In the genomic region with DNA sequence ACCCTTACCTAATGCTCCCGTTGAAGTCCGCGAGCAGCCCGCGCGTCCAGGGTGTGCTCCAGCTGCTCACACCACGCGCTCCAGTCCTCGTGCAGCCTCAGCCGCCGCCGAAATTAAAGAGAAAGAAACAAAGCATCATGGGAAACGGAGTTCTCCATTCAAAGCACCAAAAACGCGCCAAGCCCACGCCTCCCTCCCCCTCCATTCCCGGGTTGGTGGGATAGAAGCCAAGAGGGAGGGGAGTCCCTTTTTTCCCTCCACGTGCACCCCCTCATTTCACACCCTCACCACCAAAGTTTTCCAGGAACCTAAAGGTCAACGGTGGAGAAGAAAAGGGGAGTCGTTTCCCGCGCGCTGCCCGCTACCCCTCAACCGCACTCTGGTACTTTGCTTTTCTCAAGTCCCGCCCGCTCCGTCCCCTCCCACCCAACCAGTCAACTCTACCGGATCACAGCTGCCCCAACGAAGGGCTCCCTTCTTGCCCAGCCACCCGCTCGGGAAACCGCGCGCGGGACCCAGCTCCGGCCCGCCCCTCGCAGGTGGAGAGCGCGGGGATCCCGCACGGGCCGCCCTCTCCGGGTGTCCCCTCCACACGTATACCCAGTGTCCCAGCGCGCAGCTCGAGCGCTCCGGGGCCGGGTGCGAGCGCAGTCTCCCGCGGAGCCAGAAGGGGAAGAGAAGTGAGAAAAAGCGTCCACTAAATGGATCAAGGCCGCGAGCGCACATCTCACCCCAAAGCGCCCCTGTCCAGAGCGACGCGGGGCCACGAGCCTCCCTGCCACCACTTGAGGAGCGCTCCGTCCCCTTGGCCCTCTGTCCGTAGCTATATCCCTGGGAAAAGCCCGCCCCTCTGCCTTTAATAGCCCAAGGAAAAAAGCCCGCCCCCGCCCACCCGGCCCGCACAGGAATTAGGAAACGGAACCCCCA, we compare ENCODE assay signal across 8 cellular contexts.
DNase-seq lines count a peak whose midpoint lies in the region; ATAC-seq and TF ChIP-seq lines count a peak whose summit lies in the region.

No MANE protein-coding gene starts in this region.

- TF ChIP-seq CTCF in fibroblast of villous mesenchyme (IDR thresholded peaks at IDR 0.05; ENCODE audit: insufficient read depth, low read depth, low read length) (no peak), neural progenitor cell (IDR thresholded peaks at IDR 0.05) (no peak), OCI-LY7 (conservative IDR thresholded peaks at IDR 0.05; ENCODE audit: low read length) (no peak)

- H3K36me3 Mint-ChIP-seq in neural progenitor cell = peaks cover 34% of the 10 kb centered on the region

- peak overlapping the region; percentile 75 for H3K27ac Mint-ChIP-seq in neural progenitor cell

- WGBS in urinary bladder = 2% methylated on average over 74 of the region's 74 CpGs

- peaks cover 77% of the 10 kb centered on the region for H3F3A ChIP-seq in neural progenitor cell (ENCODE audit: low read depth)

- peak overlapping the region; percentile 76 for H3K4me3 ChIP-seq in HUES6 (ENCODE audit: low read depth, low read length)
- peak overlapping the region; percentile 52 for H3K4me3 ChIP-seq in fibroblast of villous mesenchyme (ENCODE audit: low read depth, low read length)
- H3K4me3 ChIP-seq in neural progenitor cell = peak overlapping the region; percentile 80
- H3K4me3 ChIP-seq in urinary bladder (ENCODE audit: low read depth, low read length) = peak overlapping the region; percentile 55
- H3K4me3 ChIP-seq in OCI-LY7 (ENCODE audit: low read depth, low read length, poor library complexity, severe bottlenecking) = no peak overlapping the region

- no peak overlapping the region for H2AFZ ChIP-seq in neural progenitor cell (replicated peaks)
- H2AFZ ChIP-seq in OCI-LY7 (ENCODE audit: low read length) = no peak overlapping the region

- intact Hi-C loops in OCI-LY7 (cut with micrococcal nuclease; ENCODE audit: unreplicated experiment) = no loop called here

- H3K4me1 ChIP-seq in HUES6 (ENCODE audit: control insufficient read depth, insufficient read depth, low read length) (peaks cover 23% of the 10 kb centered on the region), neural progenitor cell (peaks cover 28% of the 10 kb centered on the region), urinary bladder (ENCODE audit: insufficient read depth) (peaks cover 2% of the 10 kb centered on the region), OCI-LY7 (ENCODE audit: insufficient read depth, low read length, poor library complexity, severe bottlenecking) (no peaks in the 10 kb centered on the region)

- POLR2A ChIA-PET in OCI-LY7 (lab: Charles Lee) = no interaction called here

- no TSS peak for BruUV-seq in OCI-LY7 (replicated peaks; lab: Mats Ljungman, UMichigan)

- CTCF ChIA-PET in OCI-LY7 (lab: Charles Lee; ENCODE audit: unreplicated experiment) = no interaction called here

- peaks cover 39% of the 10 kb centered on the region for H3K36me3 ChIP-seq in HUES6 (ENCODE audit: control insufficient read depth, insufficient read depth, low read length)
- H3K36me3 ChIP-seq in neural progenitor cell = peaks cover 13% of the 10 kb centered on the region
- H3K36me3 ChIP-seq in urinary bladder (ENCODE audit: insufficient read depth) = no peaks in the 10 kb centered on the region
- H3K36me3 ChIP-seq in OCI-LY7 (ENCODE audit: insufficient read depth, low read length) = no peaks in the 10 kb centered on the region

- H3K9ac ChIP-seq in HUES6 (ENCODE audit: low read length) = peak overlapping the region; percentile 81
- peak overlapping the region; percentile 35 for H3K9ac ChIP-seq in neural progenitor cell

- H3K79me2 ChIP-seq in neural progenitor cell (ENCODE audit: low read depth) (peaks cover 77% of the 10 kb centered on the region), OCI-LY7 (ENCODE audit: insufficient read depth, low read depth, low read length) (no peaks in the 10 kb centered on the region)

- H3K27ac ChIP-seq in HUES6 (ENCODE audit: low read depth, low read length) = peak overlapping the region; percentile 52; the same call in 1 of the 2 replicates
- peak overlapping the region; percentile 92 for H3K27ac ChIP-seq in neural progenitor cell
- H3K27ac ChIP-seq in urinary bladder (ENCODE audit: low read depth) = no peak overlapping the region
- no peak overlapping the region for H3K27ac ChIP-seq in OCI-LY7 (ENCODE audit: low read depth, low read length, poor library complexity, severe bottlenecking)

- peak; percentile 66 for DNase-seq in activated CD8-positive, alpha-beta memory T cell treated with anti-CD3 and anti-CD28 coated beads, Interleukin-2, amount 50 U/mL, for 48 hours
- DNase-seq in fibroblast of villous mesenchyme (ENCODE audit: low read depth) (peak; percentile 0), neural progenitor cell (ENCODE audit: low spot score) (peak; percentile 69), OCI-LY7 (ENCODE audit: low spot score) (no peak), AG08396 (ENCODE audit: low spot score) (no peak)

- no peaks in the 10 kb centered on the region for H3K27me3 ChIP-seq in HUES6 (ENCODE audit: control insufficient read depth, insufficient read depth, low read length)
- H3K27me3 ChIP-seq in neural progenitor cell = no peaks in the 10 kb centered on the region

- H3K4me3 Mint-ChIP-seq in neural progenitor cell = peak overlapping the region; percentile 97

- peaks cover 59% of the 10 kb centered on the region for H3K4me1 Mint-ChIP-seq in neural progenitor cell

- no peaks in the 10 kb centered on the region for H3K9me3 ChIP-seq in HUES6 (ENCODE audit: control insufficient read depth, insufficient read depth, low read depth, low read length)
- H3K9me3 ChIP-seq in neural progenitor cell (ENCODE audit: low read depth) = no peaks in the 10 kb centered on the region
- no peaks in the 10 kb centered on the region for H3K9me3 ChIP-seq in OCI-LY7 (ENCODE audit: low read length)

- H3K9me2 ChIP-seq in OCI-LY7 (ENCODE audit: insufficient read depth, low read length) = no peaks in the 10 kb centered on the region

- H4K20me1 ChIP-seq in neural progenitor cell (ENCODE audit: low read depth) (peaks cover 42% of the 10 kb centered on the region), OCI-LY7 (ENCODE audit: insufficient read depth, low read length) (no peaks in the 10 kb centered on the region)

- peaks cover 15% of the 10 kb centered on the region for H3K27me3 Mint-ChIP-seq in neural progenitor cell (ENCODE audit: insufficient read depth, low read depth)

- H3K9me3 Mint-ChIP-seq in neural progenitor cell = no peaks in the 10 kb centered on the region

- H3K4me2 ChIP-seq in neural progenitor cell (peak overlapping the region; percentile 74), OCI-LY7 (ENCODE audit: low read length) (no peak overlapping the region)

- peak; percentile 42 for ATAC-seq in GM19035 (IDR thresholded peaks at IDR 0.05; ENCODE audit: unreplicated experiment)

Comparison
In these comparisons a context has a peak if more than half of its experiments do, and no peak if none do; other contexts are left out.
1. H3K27ac ChIP-seq: peak in HUES6 (single experiment) and neural progenitor cell (single experiment); none in urinary bladder (single experiment) and OCI-LY7 (single experiment).
2. DNase-seq: peak in activated CD8-positive, alpha-beta memory T cell treated with anti-CD3 and anti-CD28 coated beads, Interleukin-2, amount 50 U/mL, for 48 hours (single experiment), fibroblast of villous mesenchyme (single experiment) and neural progenitor cell (single experiment); none in OCI-LY7 (single experiment) and AG08396 (single experiment).